In genomic region chr16:2752850-2753522, GRCh38 we compare ENCODE assay signal across 8 cellular contexts. TPM values are rescaled to one million over a fixed set of nuclear protein-coding genes. Genes with fewer than 3 reads are reported as not detected.
DNase-seq lines count a peak whose midpoint lies in the region; TF ChIP-seq lines count a peak whose summit lies in the region.

No MANE protein-coding gene starts in this region.

- in situ Hi-C loops in HAP-1 (cut with MboI; ENCODE audit: low sequenced_read_pairs) (no loop called here), mammary epithelial cell (cut with MboI; ENCODE audit: low sequenced_read_pairs in 2 of 2) (no loop called here)

- H3K9ac ChIP-seq in SK-N-MC (ENCODE audit: insufficient read length) = peak overlapping the region; percentile 94
- H3K9ac ChIP-seq in mammary epithelial cell (ENCODE audit: insufficient read depth, low read length) = peak overlapping the region; percentile 95
- peak overlapping the region; percentile 95 to 100 (median 100) for H3K9ac ChIP-seq in skeletal muscle tissue (ENCODE audit: low read depth in 1 of 3, low read length in 3 of 3)

- H2AFZ ChIP-seq in mammary epithelial cell (ENCODE audit: low read depth, low read length) = peak overlapping the region; percentile 100

- H3K4me2 ChIP-seq in mammary epithelial cell (ENCODE audit: insufficient read depth, low read depth, low read length) = peak overlapping the region; percentile 95

- intact Hi-C loops in mammary epithelial cell (cut with micrococcal nuclease) = loop anchor here (2.0 to 5.0 kb wide), 3 partner anchors 24 to 269 kb away; partner anchors contain the start of genes ELOB, HCFC1R1, THOC6 and TNFRSF12A

- peaks cover 41% of the 10 kb centered on the region for H3K36me3 ChIP-seq in HAP-1 (replicated peaks)
- peaks cover 53% of the 10 kb centered on the region for H3K36me3 ChIP-seq in MG63
- peaks cover 46% of the 10 kb centered on the region for H3K36me3 ChIP-seq in SK-N-MC (ENCODE audit: insufficient read depth, low read length)
- peaks cover 6% of the 10 kb centered on the region for H3K36me3 ChIP-seq in mammary epithelial cell (ENCODE audit: insufficient read depth, low read length)
- H3K36me3 ChIP-seq in skeletal muscle tissue (ENCODE audit: control insufficient read depth in 3 of 3, insufficient read depth in 3 of 3, low read length in 3 of 3) = peaks cover 12 to 18% (median 16%) of the 10 kb centered on the region in 3 donors

- 4% methylated on average over 9 of the region's 72 CpGs for WGBS in mammary epithelial cell (ENCODE audit: low coverage, missing lambda C conversion rate)

- H3K79me2 ChIP-seq in mammary epithelial cell (ENCODE audit: insufficient read depth, low read length) = peaks cover 68% of the 10 kb centered on the region

- H3K27ac Mint-ChIP-seq in immature natural killer cell = peak overlapping the region; percentile 79 to 98 (median 94)

- H3K27ac ChIP-seq in SK-N-MC (peak overlapping the region; percentile 99), mammary epithelial cell (ENCODE audit: insufficient read depth, low read depth, low read length) (peak overlapping the region; percentile 91), skeletal muscle tissue (ENCODE audit: low read depth, low read length) (peak overlapping the region; percentile 99)

- H3K4me3 ChIP-seq in HAP-1 = peak overlapping the region; percentile 96
- H3K4me3 ChIP-seq in MG63 = peak overlapping the region; percentile 95
- H3K4me3 ChIP-seq in SK-N-MC = peak overlapping the region; percentile 96
- H3K4me3 ChIP-seq in mammary epithelial cell (replicated peaks in 1 of 3; ENCODE audit: insufficient read depth in 1 of 3, low read depth in 2 of 3, low read length in 3 of 3) = peak overlapping the region; percentile 69 to 95 (median 95)
- peak overlapping the region; percentile 94 to 100 (median 100) for H3K4me3 ChIP-seq in skeletal muscle tissue (ENCODE audit: low read length in 3 of 3)

- H3K4me1 Mint-ChIP-seq in immature natural killer cell = peaks cover 67 to 72% of the 10 kb centered on the region in 2 donors

- H3K27me3 Mint-ChIP-seq in immature natural killer cell (ENCODE audit: low read depth in 3 of 3) = peaks cover 21 to 35% (median 26%) of the 10 kb centered on the region in 3 donors

- dilution Hi-C loops in mammary epithelial cell (cut with HindIII; ENCODE audit: low sequenced_read_pairs) = no loop called here

- BruUV-seq in mammary epithelial cell (replicated peaks; lab: Mats Ljungman, UMichigan) = no TSS peak

- no peaks in the 10 kb centered on the region for H3K9me3 ChIP-seq in HAP-1
- H3K9me3 ChIP-seq in MG63 = no peaks in the 10 kb centered on the region
- H3K9me3 ChIP-seq in SK-N-MC (ENCODE audit: low read depth, low read length) = no peaks in the 10 kb centered on the region
- H3K9me3 ChIP-seq in mammary epithelial cell (replicated peaks; ENCODE audit: insufficient read depth, low read length) = no peaks in the 10 kb centered on the region
- peaks cover 0 to 2% (median 0%) of the 10 kb centered on the region in 3 donors for H3K9me3 ChIP-seq in skeletal muscle tissue (ENCODE audit: control insufficient read depth in 3 of 3, low read length in 3 of 3)

- CTCF ChIA-PET in mammary epithelial cell (lab: Charles Lee; ENCODE audit: low non-redundant PET) = interaction anchor here (0.6 kb wide), 1 partner anchor 12 kb away, joined by 4 read pairs; no protein-coding TSS in a partner anchor

- H3K27me3 ChIP-seq in HAP-1 (ENCODE audit: low read depth) (0 out of 2 replicates have a peak, but pooled peaks cover 3% of the 10 kb centered on the region), MG63 (no peaks in the 10 kb centered on the region), mammary epithelial cell (ENCODE audit: insufficient read depth, low read length) (no peaks in the 10 kb centered on the region), skeletal muscle tissue (ENCODE audit: control insufficient read depth in 3 of 3, insufficient read depth in 3 of 3, low read length in 3 of 3) (no peaks in the 10 kb centered on the region)

- DNase-seq in NCI-H524 (lab: John Stamatoyannopoulos, UW) (peak; percentile 78 to 82), NCI-H524 treated with DMSO at 0.1 percent for 48 hours (lab: John Stamatoyannopoulos, UW) (no peak), HAP-1 (ENCODE audit: low spot score in 2 of 2) (peak; percentile 65 to 83), MG63 (peak; percentile 86), SK-N-MC (ENCODE audit: low read depth, low spot score) (no peak), mammary epithelial cell (peak; percentile 76), immature natural killer cell (no peak)

- H3K4me1 ChIP-seq in HAP-1 = peaks cover 17% of the 10 kb centered on the region
- peaks cover 21% of the 10 kb centered on the region for H3K4me1 ChIP-seq in mammary epithelial cell (ENCODE audit: insufficient read depth, low read length)
- H3K4me1 ChIP-seq in skeletal muscle tissue (ENCODE audit: control insufficient read depth in 3 of 3, insufficient read depth in 3 of 3, low read length in 3 of 3) = peaks cover 46 to 50% (median 48%) of the 10 kb centered on the region in 3 donors

- peaks cover 9 to 13% (median 11%) of the 10 kb centered on the region in 3 donors for H3K36me3 Mint-ChIP-seq in immature natural killer cell

- H3K4me3 Mint-ChIP-seq in immature natural killer cell = peak overlapping the region; percentile 88 to 93 (median 90)

- no peaks in the 10 kb centered on the region for H3K9me3 Mint-ChIP-seq in immature natural killer cell

- no peak for TF ChIP-seq CTCF in mammary epithelial cell (conservative IDR thresholded peaks at IDR 0.05 in 1 of 2, IDR thresholded peaks at IDR 0.05 in 1 of 2; ENCODE audit: extremely low read depth in 1 of 2, insufficient read depth in 1 of 2, low read depth in 1 of 2, low read length in 2 of 2)

- peaks cover 17% of the 10 kb centered on the region for H4K20me1 ChIP-seq in mammary epithelial cell (ENCODE audit: insufficient read depth, low read length)

RNA-seq across cellular contexts. Expression of gene SRRM2, which starts 0.5 kb away (rescaled TPM):
- total RNA-seq in MG63 (2014; rRNA removed; shearing (Covaris generic); ENCODE audit: low replicate concordance) = 11.2 and 21.1 TPM in 2 replicates
- total RNA-seq in mammary epithelial cell (100 to 1,000 TPM in 1 of 2 donors, 10 to 100 TPM in 1; 76.5 to 493 TPM), skeletal muscle tissue (70.5 TPM)
- polyA plus RNA-seq in mammary epithelial cell (123 TPM), immature natural killer cell (100 to 1,000 TPM in 1 of 3 donors, 10 to 100 TPM in 2; 11.5 to 113 (median 24.2) TPM)
- polyA minus RNA-seq in mammary epithelial cell = 576 TPM

RNA-seq across cellular contexts. Expression of gene ELOB, which starts 24.1 kb away (rescaled TPM):
- total RNA-seq in MG63 (2014; rRNA removed; shearing (Covaris generic); ENCODE audit: low replicate concordance) = 309 and 3,594 TPM in 2 replicates
- total RNA-seq in mammary epithelial cell (100 to 1,000 TPM; 225 to 294 TPM), skeletal muscle tissue (178 TPM)
- polyA plus RNA-seq in mammary epithelial cell (278 TPM), immature natural killer cell (100 to 1,000 TPM; 252 to 523 (median 328) TPM)
- polyA minus RNA-seq in mammary epithelial cell = 194 TPM

RNA-seq across cellular contexts. Expression of gene PRSS27, which starts 33.0 kb away (rescaled TPM):
- total RNA-seq in MG63 (2014; rRNA removed; shearing (Covaris generic); ENCODE audit: low replicate concordance) = 0.22 and 1.7 TPM in 2 replicates
- 1 to 10 TPM; 1.5 to 1.6 TPM for total RNA-seq in mammary epithelial cell
- 0.33 TPM for polyA plus RNA-seq in mammary epithelial cell
- polyA minus RNA-seq in mammary epithelial cell = not detected
- under 1 TPM in 1 of 3 donors, not detected in 2; 0.18 TPM for polyA plus RNA-seq in immature natural killer cell
- total RNA-seq in skeletal muscle tissue = not detected

RNA-seq across cellular contexts. Expression of gene PRSS33, which starts 34.4 kb away (rescaled TPM):
- total RNA-seq in MG63 (2014; rRNA removed; shearing (Covaris generic); ENCODE audit: low replicate concordance) = not detected in 2 replicates
- not detected for total RNA-seq in mammary epithelial cell
- polyA plus RNA-seq in mammary epithelial cell = not detected
- polyA minus RNA-seq in mammary epithelial cell = not detected
- polyA plus RNA-seq in immature natural killer cell = 1 to 10 TPM in 2 of 3 donors, not detected in 1; 1.1 to 4.0 TPM
- not detected for total RNA-seq in skeletal muscle tissue

RNA-seq across cellular contexts. Expression of gene PRSS41, which starts 45.3 kb away (rescaled TPM):
- not detected in 2 replicates for total RNA-seq in MG63 (2014; rRNA removed; shearing (Covaris generic); ENCODE audit: low replicate concordance)
- not detected for total RNA-seq in mammary epithelial cell
- not detected for polyA plus RNA-seq in mammary epithelial cell
- not detected for polyA minus RNA-seq in mammary epithelial cell
- not detected for polyA plus RNA-seq in immature natural killer cell
- total RNA-seq in skeletal muscle tissue = not detected

Comparison
In these comparisons a context has a peak if more than half of its experiments do, and no peak if none do; other contexts are left out.
1. DNase-seq: peak in NCI-H524 (2 of 2), HAP-1 (2 of 2), MG63 (single experiment) and mammary epithelial cell (single experiment); none in NCI-H524 treated with DMSO at 0.1 percent for 48 hours (single experiment), SK-N-MC (single experiment) and immature natural killer cell (0 of 3).
2. Peak in every context shown above with its lines, with median percentiles within 50 percentile points of each other: H3K4me3 ChIP-seq, H3K27ac ChIP-seq and H3K9ac ChIP-seq.